In genomic region chr13:72463561-72463960, GRCh38 we compare ENCODE assay signal across 16 cellular contexts.
DNase-seq lines count a peak whose midpoint lies in the region; TF ChIP-seq lines count a peak whose summit lies in the region.
"Had no signal": no experiment of that assay in that cellular context is flagged by ENCODE, and none has a peak within 500 bp of the region (broad histone marks: within the 10 kb centered on the region; RNA-seq: fewer than 3 reads in every experiment).

No MANE protein-coding gene starts in this region.

- H3K4me1 ChIP-seq in transverse colon: peaks cover 0 to 19% (median 6%) of the 10 kb centered on the region in 4 donors
- no peaks in the 10 kb centered on the region for H3K4me1 ChIP-seq in effector memory CD4-positive, alpha-beta T cell (ENCODE audit: control insufficient read depth, insufficient read depth, low read length, poor library complexity, severe bottlenecking)

- no peaks in the 10 kb centered on the region for H3K27me3 ChIP-seq in transverse colon
- H3K27me3 ChIP-seq in effector memory CD4-positive, alpha-beta T cell (replicated peaks; ENCODE audit: control insufficient read depth, insufficient read depth, low read length, poor library complexity, severe bottlenecking): no peaks in the 10 kb centered on the region

- TF ChIP-seq CTCF in transverse colon (IDR thresholded peaks at IDR 0.05) (no peak), GM13976 (IDR thresholded peaks at IDR 0.05; ENCODE audit: borderline replicate concordance, control extremely low read depth, extremely low read depth, insufficient read depth, missing control alignments) (no peak)

- H3K9me3 ChIP-seq in transverse colon: no peaks in the 10 kb centered on the region
- H3K9me3 ChIP-seq in effector memory CD4-positive, alpha-beta T cell (ENCODE audit: control insufficient read depth, low read length): no peaks in the 10 kb centered on the region

- TF ChIP-seq EP300 in transverse colon (IDR thresholded peaks at IDR 0.05; ENCODE audit: low read depth): no peak

- no peak for TF ChIP-seq POLR2A in transverse colon (IDR thresholded peaks at IDR 0.05)

- DNase-seq in NCI-H82 (lab: John Stamatoyannopoulos, UW) (peak; percentile 12), NCI-H82 treated with DMSO at 0.1 percent for 48 hours (lab: John Stamatoyannopoulos, UW; ENCODE audit: unreplicated experiment) (no peak), glomerular visceral epithelial cell (ENCODE audit: extremely low spot score) (peak; percentile 58), mucosa of gallbladder (ENCODE audit: low spot score) (peak; percentile 53), transverse colon (peak; percentile 10), GM13976 (ENCODE audit: low spot score) (no peak)
- no peak for DNase-seq in effector CD8-positive, alpha-beta T cell (lab: John Stamatoyannopoulos, UW)
- no peak for DNase-seq in effector memory CD4-positive, alpha-beta T cell
- DNase-seq: activated CD4-positive, alpha-beta T cell treated with anti-CD3 and anti-CD28 coated beads, Interleukin-2, amount 50 U/mL, for 48 hours; CD4-positive, alpha-beta memory T cell; GDM1; KBM-7; NCI-H1436; NCI-H524 had no signal

- 32 to 41% methylated on average over 4 to 7 of the region's 7 CpGs for WGBS in transverse colon (ENCODE audit: low coverage in 1 of 2), 2 donors

- no peaks in the 10 kb centered on the region for H3K36me3 ChIP-seq in transverse colon
- no peaks in the 10 kb centered on the region for H3K36me3 ChIP-seq in effector memory CD4-positive, alpha-beta T cell (ENCODE audit: control insufficient read depth, insufficient read depth, low read length)

- no peak overlapping the region for H3K4me3 ChIP-seq in transverse colon
- H3K4me3 ChIP-seq in effector memory CD4-positive, alpha-beta T cell (ENCODE audit: insufficient read depth, low read depth, low read length, poor library complexity, severe bottlenecking): no peak overlapping the region
- H3K4me3 ChIP-seq: skin epidermis had no signal

- in situ Hi-C loops in transverse colon (cut with MboI; ENCODE audit: low pct_ligation_motif_present in 1 of 4, low pct_unique_long_range_greater_than_20kb in 1 of 4, low sequenced_read_pairs in 3 of 4): no loop called here
- in situ Hi-C loops in GM13976 (cut with MboI; ENCODE audit: low sequenced_read_pairs, unreplicated experiment): no loop called here

- H3K27ac ChIP-seq in transverse colon: peak overlapping the region in 3 of 4 donors; percentile 27 to 65 (median 31)
- no peak overlapping the region for H3K27ac ChIP-seq in effector memory CD4-positive, alpha-beta T cell (ENCODE audit: insufficient read depth, low read length, poor library complexity, severe bottlenecking)
- H3K27ac ChIP-seq: 22Rv1, skin epidermis had no signal

- intact Hi-C loops in transverse colon (cut with DNase I; ENCODE audit: low total_unique reads): no loop called here

Comparison
In these comparisons a context has a peak if more than half of its experiments do, and no peak if none do; other contexts are left out.
1. DNase-seq: peak in NCI-H82 (single experiment), glomerular visceral epithelial cell (single experiment), mucosa of gallbladder (single experiment) and transverse colon (single experiment); none in NCI-H82 treated with DMSO at 0.1 percent for 48 hours (single experiment), GM13976 (single experiment), effector CD8-positive, alpha-beta T cell (single experiment) and effector memory CD4-positive, alpha-beta T cell (0 of 3).